ENCODE assay signal across 1 cellular context in the genomic region with DNA sequence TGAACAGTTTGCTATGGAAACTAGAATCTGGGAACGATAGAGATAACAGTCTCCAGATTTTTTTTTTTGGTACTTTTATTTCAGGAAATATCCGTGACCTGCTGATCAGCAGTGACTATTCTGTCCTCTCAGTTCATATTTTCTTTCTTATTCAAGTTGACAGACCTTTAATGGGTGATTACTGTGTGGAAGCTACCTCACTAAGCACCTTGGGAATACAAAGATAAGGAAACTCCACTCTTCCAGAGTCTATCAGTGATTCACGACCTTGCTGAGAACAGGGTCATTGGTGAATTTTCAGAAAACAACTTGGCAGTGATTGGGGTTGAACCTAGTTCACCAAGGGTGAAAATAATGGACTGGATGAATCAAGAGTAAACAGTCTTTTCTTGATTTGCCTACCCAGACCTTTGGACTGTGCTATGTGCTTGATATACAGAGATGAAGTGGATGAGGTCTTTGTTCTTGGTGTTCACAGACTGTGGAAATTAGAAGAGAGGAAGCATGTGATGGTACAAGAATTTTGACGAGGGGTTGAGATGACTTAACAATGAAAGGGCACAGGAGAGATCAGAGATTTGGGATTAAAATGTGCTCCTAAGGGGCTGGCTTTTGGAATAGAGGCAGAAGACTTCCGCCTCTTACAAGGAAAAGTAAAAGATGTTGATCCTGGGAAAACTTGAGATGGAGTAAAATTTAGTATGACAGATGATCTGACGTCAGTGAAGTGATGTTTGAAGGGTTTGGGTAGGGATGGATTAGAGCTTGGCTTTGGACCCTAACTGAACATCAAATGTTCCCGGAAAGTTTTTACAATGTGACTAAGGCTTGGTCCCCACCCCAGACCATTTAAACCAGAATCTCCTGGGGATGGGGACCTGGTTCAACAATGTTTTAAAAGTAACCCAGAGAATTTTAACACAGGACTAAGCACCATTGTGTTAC.
TF ChIP-seq lines count a peak whose summit lies in the region.

No MANE protein-coding gene starts in this region.

TF ChIP-seq in HepG2, 621 proteins besides CTCF, POLR2A, EP300 and RAD21 (continued from another document and continues in another):
- TF ChIP-seq ZNF609 (CRISPR knock-in tag; IDR thresholded peaks at IDR 0.05; ENCODE audit: borderline replicate concordance) (peak; percentile 50; the same call in 1 of the 2 replicates), HDAC2 (CRISPR knock-in tag; IDR thresholded peaks at IDR 0.05) (0 out of 2 replicates have a peak, but pooled peaks have one; percentile 17), ELF4 (CRISPR knock-in tag; IDR thresholded peaks at IDR 0.05; ENCODE audit: borderline replicate concordance) (0 out of 2 replicates have a peak, but pooled peaks have one; percentile 9), ZNF792 (CRISPR knock-in tag; IDR thresholded peaks at IDR 0.05) (peak; percentile 47; the same call in 1 of the 2 replicates), ESRRA (CRISPR knock-in tag; IDR thresholded peaks at IDR 0.05; ENCODE audit: low read depth) (0 out of 2 replicates have a peak, but pooled peaks have one; percentile 24), ZSCAN21 (CRISPR knock-in tag; IDR thresholded peaks at IDR 0.05; ENCODE audit: borderline replicate concordance) (peak; percentile 46; the same call in 1 of the 2 replicates), ZNF746 (CRISPR knock-in tag; IDR thresholded peaks at IDR 0.05) (peak; percentile 11; the same call in 1 of the 2 replicates), HDAC6 (IDR thresholded peaks at IDR 0.05; ENCODE audit: low read depth, low read length) (no peak), TARDBP (CRISPR knock-in tag; IDR thresholded peaks at IDR 0.05) (0 out of 2 replicates have a peak, but pooled peaks have one; percentile 26), FOXP1 (IDR thresholded peaks at IDR 0.05) (no peak), FOXP1 (CRISPR knock-in tag; IDR thresholded peaks at IDR 0.05) (peak; percentile 35; the same call in 1 of the 2 replicates), SOX13 (IDR thresholded peaks at IDR 0.05) (no peak), SOX13 (CRISPR knock-in tag; conservative IDR thresholded peaks at IDR 0.05 in 1 of 2, IDR thresholded peaks at IDR 0.05 in 1 of 2) (peak in 1 of 2 experiments; percentile 77; a peak in 2 of 4 replicates), ZMAT3 (CRISPR knock-in tag; conservative IDR thresholded peaks at IDR 0.05) (no peak), ZBTB25 (CRISPR knock-in tag; IDR thresholded peaks at IDR 0.05) (peak; percentile 31; the same call in 1 of the 2 replicates), SMAD3 (CRISPR knock-in tag; IDR thresholded peaks at IDR 0.05) (0 out of 2 replicates have a peak, but pooled peaks have one; percentile 7), ATAD3A (CRISPR knock-in tag; IDR thresholded peaks at IDR 0.05) (no peak), ZNF513 (CRISPR knock-in tag; conservative IDR thresholded peaks at IDR 0.05) (no peak), ARID5B (CRISPR knock-in tag; IDR thresholded peaks at IDR 0.05) (peak; percentile 83), FOXK1 (CRISPR knock-in tag; IDR thresholded peaks at IDR 0.05; ENCODE audit: borderline replicate concordance, low read depth) (0 out of 2 replicates have a peak, but pooled peaks have one; percentile 35), KMT2A (CRISPR knock-in tag; IDR thresholded peaks at IDR 0.05) (no peak), POLR2G (IDR thresholded peaks at IDR 0.05; ENCODE audit: low read depth, low read length) (0 out of 2 replicates have a peak, but pooled peaks have one; percentile 49)
- TF ChIP-seq, protein P1, sequence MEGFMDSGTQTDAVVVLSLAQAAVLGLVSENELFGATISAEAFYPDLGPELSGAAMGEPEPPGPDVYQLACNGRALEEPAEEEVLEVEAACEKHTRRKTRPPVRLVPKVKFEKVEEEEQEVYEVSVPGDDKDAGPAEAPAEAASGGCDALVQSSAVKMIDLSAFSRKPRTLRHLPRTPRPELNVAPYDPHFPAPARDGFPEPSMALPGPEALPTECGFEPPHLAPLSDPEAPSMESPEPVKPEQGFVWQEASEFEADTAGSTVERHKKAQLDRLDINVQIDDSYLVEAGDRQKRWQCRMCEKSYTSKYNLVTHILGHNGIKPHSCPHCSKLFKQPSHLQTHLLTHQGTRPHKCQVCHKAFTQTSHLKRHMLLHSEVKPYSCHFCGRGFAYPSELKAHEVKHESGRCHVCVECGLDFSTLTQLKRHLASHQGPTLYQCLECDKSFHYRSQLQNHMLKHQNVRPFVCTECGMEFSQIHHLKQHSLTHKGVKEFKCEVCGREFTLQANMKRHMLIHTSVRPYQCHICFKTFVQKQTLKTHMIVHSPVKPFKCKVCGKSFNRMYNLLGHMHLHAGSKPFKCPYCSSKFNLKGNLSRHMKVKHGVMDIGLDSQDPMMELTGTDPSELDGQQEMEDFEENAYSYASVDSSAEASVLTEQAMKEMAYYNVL (CRISPR knock-in tag; IDR thresholded peaks at IDR 0.05; ENCODE audit: borderline replicate concordance): peak; percentile 9; the same call in 1 of the 2 replicates
- TF ChIP-seq, protein P2, sequence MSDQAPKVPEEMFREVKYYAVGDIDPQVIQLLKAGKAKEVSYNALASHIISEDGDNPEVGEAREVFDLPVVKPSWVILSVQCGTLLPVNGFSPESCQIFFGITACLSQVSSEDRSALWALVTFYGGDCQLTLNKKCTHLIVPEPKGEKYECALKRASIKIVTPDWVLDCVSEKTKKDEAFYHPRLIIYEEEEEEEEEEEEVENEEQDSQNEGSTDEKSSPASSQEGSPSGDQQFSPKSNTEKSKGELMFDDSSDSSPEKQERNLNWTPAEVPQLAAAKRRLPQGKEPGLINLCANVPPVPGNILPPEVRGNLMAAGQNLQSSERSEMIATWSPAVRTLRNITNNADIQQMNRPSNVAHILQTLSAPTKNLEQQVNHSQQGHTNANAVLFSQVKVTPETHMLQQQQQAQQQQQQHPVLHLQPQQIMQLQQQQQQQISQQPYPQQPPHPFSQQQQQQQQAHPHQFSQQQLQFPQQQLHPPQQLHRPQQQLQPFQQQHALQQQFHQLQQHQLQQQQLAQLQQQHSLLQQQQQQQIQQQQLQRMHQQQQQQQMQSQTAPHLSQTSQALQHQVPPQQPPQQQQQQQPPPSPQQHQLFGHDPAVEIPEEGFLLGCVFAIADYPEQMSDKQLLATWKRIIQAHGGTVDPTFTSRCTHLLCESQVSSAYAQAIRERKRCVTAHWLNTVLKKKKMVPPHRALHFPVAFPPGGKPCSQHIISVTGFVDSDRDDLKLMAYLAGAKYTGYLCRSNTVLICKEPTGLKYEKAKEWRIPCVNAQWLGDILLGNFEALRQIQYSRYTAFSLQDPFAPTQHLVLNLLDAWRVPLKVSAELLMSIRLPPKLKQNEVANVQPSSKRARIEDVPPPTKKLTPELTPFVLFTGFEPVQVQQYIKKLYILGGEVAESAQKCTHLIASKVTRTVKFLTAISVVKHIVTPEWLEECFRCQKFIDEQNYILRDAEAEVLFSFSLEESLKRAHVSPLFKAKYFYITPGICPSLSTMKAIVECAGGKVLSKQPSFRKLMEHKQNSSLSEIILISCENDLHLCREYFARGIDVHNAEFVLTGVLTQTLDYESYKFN (CRISPR knock-in tag; conservative IDR thresholded peaks at IDR 0.05): peak; percentile 69
- TF ChIP-seq, protein P3, sequence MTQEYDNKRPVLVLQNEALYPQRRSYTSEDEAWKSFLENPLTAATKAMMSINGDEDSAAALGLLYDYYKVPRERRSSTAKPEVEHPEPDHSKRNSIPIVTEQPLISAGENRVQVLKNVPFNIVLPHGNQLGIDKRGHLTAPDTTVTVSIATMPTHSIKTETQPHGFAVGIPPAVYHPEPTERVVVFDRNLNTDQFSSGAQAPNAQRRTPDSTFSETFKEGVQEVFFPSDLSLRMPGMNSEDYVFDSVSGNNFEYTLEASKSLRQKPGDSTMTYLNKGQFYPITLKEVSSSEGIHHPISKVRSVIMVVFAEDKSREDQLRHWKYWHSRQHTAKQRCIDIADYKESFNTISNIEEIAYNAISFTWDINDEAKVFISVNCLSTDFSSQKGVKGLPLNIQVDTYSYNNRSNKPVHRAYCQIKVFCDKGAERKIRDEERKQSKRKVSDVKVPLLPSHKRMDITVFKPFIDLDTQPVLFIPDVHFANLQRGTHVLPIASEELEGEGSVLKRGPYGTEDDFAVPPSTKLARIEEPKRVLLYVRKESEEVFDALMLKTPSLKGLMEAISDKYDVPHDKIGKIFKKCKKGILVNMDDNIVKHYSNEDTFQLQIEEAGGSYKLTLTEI (CRISPR knock-in tag; conservative IDR thresholded peaks at IDR 0.05): no peak
- TF ChIP-seq, protein P4, sequence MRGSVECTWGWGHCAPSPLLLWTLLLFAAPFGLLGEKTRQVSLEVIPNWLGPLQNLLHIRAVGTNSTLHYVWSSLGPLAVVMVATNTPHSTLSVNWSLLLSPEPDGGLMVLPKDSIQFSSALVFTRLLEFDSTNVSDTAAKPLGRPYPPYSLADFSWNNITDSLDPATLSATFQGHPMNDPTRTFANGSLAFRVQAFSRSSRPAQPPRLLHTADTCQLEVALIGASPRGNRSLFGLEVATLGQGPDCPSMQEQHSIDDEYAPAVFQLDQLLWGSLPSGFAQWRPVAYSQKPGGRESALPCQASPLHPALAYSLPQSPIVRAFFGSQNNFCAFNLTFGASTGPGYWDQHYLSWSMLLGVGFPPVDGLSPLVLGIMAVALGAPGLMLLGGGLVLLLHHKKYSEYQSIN (CRISPR knock-in tag; IDR thresholded peaks at IDR 0.05; ENCODE audit: borderline replicate concordance): no peak
